ENCODE assay signal across 8 cellular contexts in the genomic region with DNA sequence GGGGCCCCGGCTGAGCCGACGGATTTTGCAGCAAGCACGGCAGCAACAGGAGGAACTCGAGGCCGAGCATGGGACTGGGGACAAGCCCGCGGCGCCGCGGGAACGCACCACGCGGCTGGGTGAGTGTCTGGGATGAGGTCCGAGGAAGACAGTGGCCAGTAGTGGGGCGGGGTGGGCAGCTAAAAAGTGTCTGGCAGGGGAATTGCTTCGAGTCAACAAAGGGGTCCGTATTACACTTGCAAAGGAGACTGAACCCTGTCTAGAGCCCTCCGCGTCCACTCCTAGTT. TPM values are rescaled to one million over a fixed set of nuclear protein-coding genes. Genes with fewer than 3 reads are reported as not detected.
A peak's percentile ranks its signal among the peaks of the same experiment; 100 is the strongest.
DNase-seq lines count a peak whose midpoint lies in the region; ATAC-seq and TF ChIP-seq lines count a peak whose summit lies in the region.

No MANE protein-coding gene starts in this region.

- H3K27ac ChIP-seq in 22Rv1 (peak overlapping the region; percentile 86), neutrophil (peak overlapping the region; percentile 88)

- TF ChIP-seq CTCF in 22Rv1 (IDR thresholded peaks at IDR 0.05) (no peak), epithelial cell of proximal tubule (conservative IDR thresholded peaks at IDR 0.05; ENCODE audit: low read depth, low read length) (no peak), neutrophil (IDR thresholded peaks at IDR 0.05) (no peak)

- H3K9me3 ChIP-seq in neutrophil = no peaks in the 10 kb centered on the region

- peaks cover 21 to 27% of the 10 kb centered on the region in 2 experiments for H3K4me1 ChIP-seq in neutrophil (ENCODE audit: control insufficient read depth in 1 of 2, insufficient read depth in 1 of 2, low read depth in 1 of 2, low read length in 1 of 2)

- H3K4me3 ChIP-seq in epithelial cell of proximal tubule (ENCODE audit: low read depth, low read length) (peak overlapping the region; percentile 87), neutrophil (ENCODE audit: low read depth in 1 of 2, low read length in 1 of 2) (peak overlapping the region; percentile 84 to 88)

- H3K27me3 ChIP-seq in neutrophil = no peaks in the 10 kb centered on the region

- peak; percentile 8 for ATAC-seq in GM21526 (IDR thresholded peaks at IDR 0.05; ENCODE audit: low FRiP score, unreplicated experiment)

- DNase-seq in RKO (ENCODE audit: low spot score) (peak; percentile 38), epithelial cell of proximal tubule (ENCODE audit: low read depth) (no peak), ureter (ENCODE audit: low spot score) (no peak), COR-L47 (lab: John Stamatoyannopoulos, UW) (no peak)
- DNase-seq in activated CD4-positive, alpha-beta T cell treated with anti-CD3 and anti-CD28 coated beads for 1 hour = no peak

- H3K36me3 ChIP-seq in neutrophil = peaks cover 3% of the 10 kb centered on the region

RNA-seq across cellular contexts. Expression of a gene that starts 0.4 kb away (rescaled TPM):
- total RNA-seq in epithelial cell of proximal tubule = 8.7 and 27.3 TPM in 2 replicates
- total RNA-seq in ureter = 24.6 TPM

RNA-seq across cellular contexts. Expression of a gene that starts 0.7 kb away (rescaled TPM):
- total RNA-seq in epithelial cell of proximal tubule (20.9 and 27.1 TPM in 2 replicates), ureter (23.8 TPM)

RNA-seq across cellular contexts. Expression of a gene that starts 20.0 kb away (rescaled TPM):
- 45.4 and 54.2 TPM in 2 replicates for total RNA-seq in epithelial cell of proximal tubule
- total RNA-seq in ureter = 69.1 TPM

RNA-seq across cellular contexts. Expression of a gene that starts 26.5 kb away (rescaled TPM):
- total RNA-seq in epithelial cell of proximal tubule (0.94 and 2.7 TPM in 2 replicates), ureter (6.0 TPM)
